1 cellular context compared by ENCODE assay signal in genomic region chr10:99430451-99431189, GRCh38.
TF ChIP-seq lines count a peak whose summit lies in the region.

Gene GOT1 (minus strand): TSS chr10:99430624. CDS start chr10:99430565, 59 bp downstream.

TF ChIP-seq in H1, 55 proteins besides CTCF, POLR2A, EP300 and RAD21 (continued from another document):
- no peak for TF ChIP-seq RNF2 (IDR thresholded peaks at IDR 0.05; ENCODE audit: borderline replicate concordance, low read depth, low read length, missing control alignments, poor library complexity, severe bottlenecking)
- TF ChIP-seq GABPA (IDR thresholded peaks at IDR 0.05; ENCODE audit: borderline replicate concordance, insufficient read depth, low read length), result 0 out of 2 replicates have a peak, but pooled peaks have one; percentile 36
- peak; percentile 98 for TF ChIP-seq SP1 (IDR thresholded peaks at IDR 0.05; ENCODE audit: low read depth, low read length)
- TF ChIP-seq HDAC6 (IDR thresholded peaks at IDR 0.05; ENCODE audit: low read depth, low read length), result no peak
- peak; percentile 74; the same call in 1 of the 2 replicates for TF ChIP-seq KDM5A (IDR thresholded peaks at IDR 0.05; ENCODE audit: low read length)
- TF ChIP-seq BCL11A (IDR thresholded peaks at IDR 0.05; ENCODE audit: low read depth in 2 of 2, low read length in 2 of 2), result no peak
- no peak for TF ChIP-seq JUN (IDR thresholded peaks at IDR 0.05; ENCODE audit: low read depth, low read length)
- peak; percentile 86 for TF ChIP-seq JUND (IDR thresholded peaks at IDR 0.05; ENCODE audit: low read length)
- TF ChIP-seq CEBPB (IDR thresholded peaks at IDR 0.05; ENCODE audit: low read depth, low read length), result peak; percentile 99
- peak; percentile 87 for TF ChIP-seq CREB1 (IDR thresholded peaks at IDR 0.05)
- TF ChIP-seq TAF1 (IDR thresholded peaks at IDR 0.05; ENCODE audit: low read depth, low read length), result peak; percentile 97
- peak; percentile 52; the same call in 1 of the 2 replicates for TF ChIP-seq SP2 (IDR thresholded peaks at IDR 0.05; ENCODE audit: low read length)
- peak; percentile 90 for TF ChIP-seq TBP (IDR thresholded peaks at IDR 0.05; ENCODE audit: low read depth, low read length)
- no peak for TF ChIP-seq BRCA1 (IDR thresholded peaks at IDR 0.05; ENCODE audit: low read depth, low read length)
- peak; percentile 83 for TF ChIP-seq PHF8 (conservative IDR thresholded peaks at IDR 0.05; ENCODE audit: low read depth, low read length)
- no peak for TF ChIP-seq TEAD4 (IDR thresholded peaks at IDR 0.05; ENCODE audit: low read depth, low read length)
- TF ChIP-seq ASH2L (IDR thresholded peaks at IDR 0.05; ENCODE audit: low read length), result peak; percentile 79
- TF ChIP-seq RFX5 (IDR thresholded peaks at IDR 0.05; ENCODE audit: borderline replicate concordance, low read depth, low read length), result peak; percentile 47; the same call in 1 of the 2 replicates
- TF ChIP-seq SIN3A (conservative IDR thresholded peaks at IDR 0.05 in 1 of 2, IDR thresholded peaks at IDR 0.05 in 1 of 2; ENCODE audit: low read depth in 1 of 2, low read length in 2 of 2), result 0 out of 4 replicates have a peak, but pooled peaks have one; percentile 57 to 66
- TF ChIP-seq POLR2AphosphoS5 (IDR thresholded peaks at IDR 0.05; ENCODE audit: low read depth, low read length), result peak; percentile 86
- peak in 1 of 2 experiments; percentile 25; a peak in 1 of 4 replicates for TF ChIP-seq HDAC2 (IDR thresholded peaks at IDR 0.05; ENCODE audit: borderline replicate concordance in 1 of 2, low read depth in 2 of 2, low read length in 2 of 2)
- TF ChIP-seq CHD1 (IDR thresholded peaks at IDR 0.05; ENCODE audit: low read depth, low read length), result no peak
- TF ChIP-seq RXRA (IDR thresholded peaks at IDR 0.05; ENCODE audit: insufficient read depth, low read depth, low read length), result no peak
- TF ChIP-seq CHD2 (IDR thresholded peaks at IDR 0.05; ENCODE audit: low read length), result peak; percentile 90
- TF ChIP-seq E2F6 (IDR thresholded peaks at IDR 0.05), result peak; percentile 64; the same call in 1 of the 2 replicates
- TF ChIP-seq SRF (IDR thresholded peaks at IDR 0.05; ENCODE audit: low read depth, low read length), result no peak
- 0 out of 2 replicates have a peak, but pooled peaks have one; percentile 13 for TF ChIP-seq NRF1 (IDR thresholded peaks at IDR 0.05; ENCODE audit: low read depth, low read length)
- no peak for TF ChIP-seq TCF12 (IDR thresholded peaks at IDR 0.05; ENCODE audit: low read depth, low read length)
- TF ChIP-seq ATF3 (IDR thresholded peaks at IDR 0.05; ENCODE audit: insufficient read depth, low read depth, low read length), result peak; percentile 82
- TF ChIP-seq TAF7 (optimal IDR thresholded peaks at IDR 0.05; ENCODE audit: borderline replicate concordance, low read depth, low read length), result peak; percentile 86
- peak; percentile 98 for TF ChIP-seq EGR1 (IDR thresholded peaks at IDR 0.05; ENCODE audit: borderline replicate concordance, low read depth, low read length)
- peak; percentile 72 for TF ChIP-seq KDM4A (IDR thresholded peaks at IDR 0.05; ENCODE audit: low read depth, low read length, severe bottlenecking)
- TF ChIP-seq CTBP2 (IDR thresholded peaks at IDR 0.05; ENCODE audit: borderline replicate concordance, insufficient read depth, insufficient read length, low read length), result no peak
